ENCODE assay signal across 20 cellular contexts in the genomic region with DNA sequence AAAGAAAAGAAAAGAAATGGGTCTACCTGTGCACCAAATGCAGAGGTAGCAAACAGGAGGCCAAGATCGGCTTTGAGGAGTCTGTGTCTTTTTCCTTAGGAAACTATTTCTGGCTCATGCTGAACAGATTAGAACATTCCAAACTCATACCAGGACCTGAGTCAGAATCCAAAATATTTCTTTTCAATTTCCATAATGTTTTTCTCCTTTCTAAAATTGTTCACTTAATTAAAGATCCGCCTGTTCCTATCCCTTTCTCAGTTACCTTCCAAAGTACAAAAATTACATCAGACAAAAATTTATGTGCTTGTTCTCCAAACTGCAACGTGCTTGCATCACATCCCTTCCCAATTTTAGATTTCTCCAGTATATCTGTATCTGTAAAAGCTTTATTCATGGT.
"Had no signal": no experiment of that assay in that cellular context is flagged by ENCODE, and none has a peak within 500 bp of the region (broad histone marks: within the 10 kb centered on the region; RNA-seq: fewer than 3 reads in every experiment).

No MANE protein-coding gene starts in this region.

- H3K4me3 ChIP-seq: upper lobe of right lung had no signal

- H3K27ac Mint-ChIP-seq: activated CD4-positive, alpha-beta T cell treated with anti-CD3 and anti-CD28 coated beads, Interleukin-2, amount 10 ng/mL, durations not matched to agents 24 days and 14 days; activated CD8-positive, alpha-beta T cell treated with anti-CD3 and anti-CD28 coated beads, Interleukin-2, amount 10 ng/mL, durations not matched to agents 7 days and 5 days; activated T-cell treated with anti-CD3 and anti-CD28 coated beads, Interleukin-2, amount 50 U/mL, for 72 hours; natural killer cell treated with Interleukin-12 subunit alpha and Interleukin-12 subunit beta and Interleukin-15 and Interleukin-18, amount 100 ng/mL, for 72 hours; stimulated activated naive B cell treated with anti-CD40 and anti-IgM and Interleukin-4, amounts not matched to agents 10 μg/mL and 1 μg/mL and 100 μg/mL, for 72 hours had no signal

- H3K9me3 ChIP-seq: upper lobe of right lung had no signal

- H3K4me1 Mint-ChIP-seq: activated CD4-positive, alpha-beta T cell treated with anti-CD3 and anti-CD28 coated beads, Interleukin-2, amount 10 ng/mL, durations not matched to agents 24 days and 14 days; stimulated activated naive B cell treated with anti-CD40 and anti-IgM and Interleukin-4, amounts not matched to agents 10 μg/mL and 1 μg/mL and 100 μg/mL, for 72 hours had no signal

- H3K27me3 ChIP-seq: upper lobe of right lung had no signal

- H3K27ac ChIP-seq: upper lobe of right lung had no signal

- H3K4me3 Mint-ChIP-seq: activated CD4-positive, alpha-beta T cell treated with anti-CD3 and anti-CD28 coated beads, Interleukin-2, amount 10 ng/mL, durations not matched to agents 24 days and 14 days; activated CD8-positive, alpha-beta T cell treated with anti-CD3 and anti-CD28 coated beads, Interleukin-2, amount 10 ng/mL, durations not matched to agents 7 days and 5 days; activated T-cell treated with anti-CD3 and anti-CD28 coated beads, Interleukin-2, amount 50 U/mL, for 72 hours; natural killer cell treated with Interleukin-12 subunit alpha and Interleukin-12 subunit beta and Interleukin-15 and Interleukin-18, amount 100 ng/mL, for 72 hours; stimulated activated naive B cell treated with anti-CD40 and anti-IgM and Interleukin-4, amounts not matched to agents 10 μg/mL and 1 μg/mL and 100 μg/mL, for 72 hours had no signal

- FAIRE-seq: bronchial epithelial cell had no signal

- H3K36me3 ChIP-seq: upper lobe of right lung had no signal

- DNase-seq: activated CD4-positive, alpha-beta T cell treated with anti-CD3 and anti-CD28 coated beads, Interleukin-2, amount 10 ng/mL, durations not matched to agents 24 days and 14 days; activated CD4-positive, CD25-positive, alpha-beta regulatory T cell; activated CD8-positive, alpha-beta memory T cell treated with anti-CD3 and anti-CD28 coated beads, Interleukin-2, amount 50 U/mL, for 4 hours; activated CD8-positive, alpha-beta T cell treated with anti-CD3 and anti-CD28 coated beads, Interleukin-2, amount 10 ng/mL, durations not matched to agents 7 days and 5 days; activated gamma-delta T cell; activated T-cell treated with anti-CD3 and anti-CD28 coated beads, Interleukin-2, amount 50 U/mL, for 72 hours; amygdala; glutamatergic neuron; hypothalamus; left ventricle myocardium superior; mesenchymal stem cell; posterior cingulate gyrus; retina; stimulated activated CD4-positive, alpha-beta T cell treated with anti-CD3 and anti-CD28 coated beads, Interleukin-2, amount 100 ng/mL, for 48 hours; stimulated activated naive B cell treated with anti-CD40 and anti-IgM and Interleukin-4, amounts not matched to agents 10 μg/mL and 1 μg/mL and 100 μg/mL, for 72 hours; substantia nigra; upper lobe of right lung had no signal

- H3K36me3 Mint-ChIP-seq: activated naive CD4-positive, alpha-beta T cell treated with anti-CD3 and anti-CD28 coated beads, Interleukin-2, amount 50 U/mL, for 72 hours; natural killer cell treated with Interleukin-12 subunit alpha and Interleukin-12 subunit beta and Interleukin-15 and Interleukin-18, amount 100 ng/mL, for 72 hours; stimulated activated naive B cell treated with anti-CD40 and anti-IgM and Interleukin-4, amounts not matched to agents 10 μg/mL and 1 μg/mL and 100 μg/mL, for 72 hours had no signal

- H3K9me3 Mint-ChIP-seq: activated CD4-positive, alpha-beta T cell treated with anti-CD3 and anti-CD28 coated beads, Interleukin-2, amount 10 ng/mL, durations not matched to agents 24 days and 14 days; activated naive CD4-positive, alpha-beta T cell treated with anti-CD3 and anti-CD28 coated beads, Interleukin-2, amount 50 U/mL, for 72 hours; activated T-cell treated with anti-CD3 and anti-CD28 coated beads, Interleukin-2, amount 50 U/mL, for 72 hours; natural killer cell treated with Interleukin-12 subunit alpha and Interleukin-12 subunit beta and Interleukin-15 and Interleukin-18, amount 100 ng/mL, for 72 hours had no signal
